8 cellular contexts compared by ENCODE assay signal in the genomic region with DNA sequence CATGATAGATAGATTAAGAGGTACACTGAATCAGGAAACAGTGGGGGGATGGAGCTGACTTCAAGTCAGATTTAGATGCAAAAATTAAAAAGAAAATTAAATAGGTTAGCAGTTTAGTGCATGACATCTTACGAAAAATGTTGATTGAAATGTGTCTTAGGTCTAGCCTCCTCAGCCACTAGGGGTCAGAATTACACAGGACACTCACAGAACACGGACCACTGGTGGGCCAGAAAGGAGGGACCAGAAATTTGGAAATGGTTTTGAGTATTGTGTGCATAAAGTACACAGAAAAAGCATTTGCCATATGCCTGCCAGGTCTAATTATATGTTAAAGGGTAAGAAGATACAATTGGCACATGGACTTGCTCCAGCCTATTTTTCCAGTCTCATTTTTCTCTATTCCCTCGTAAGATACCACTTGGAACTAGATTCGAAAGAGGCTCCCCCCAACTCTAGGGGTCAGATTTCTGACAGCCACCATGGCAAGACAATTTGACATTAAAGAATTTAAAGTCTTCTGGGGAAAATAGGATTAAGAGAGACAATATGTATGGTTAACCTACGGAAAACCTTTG.
A peak's percentile ranks its signal among the peaks of the same experiment; 100 is the strongest.
DNase-seq lines count a peak whose midpoint lies in the region; ATAC-seq and TF ChIP-seq lines count a peak whose summit lies in the region.

No MANE protein-coding gene starts in this region.

- no peak overlapping the region for H3K4me3 ChIP-seq in left ventricle myocardium inferior

- no peaks in the 10 kb centered on the region for H3K4me1 Mint-ChIP-seq in effector memory CD8-positive, alpha-beta T cell (ENCODE audit: low read depth in 2 of 2)

- DNase-seq in Ammon's horn (ENCODE audit: low spot score) (peak; percentile 54), NCI-H128 (lab: John Stamatoyannopoulos, UW; ENCODE audit: unreplicated experiment) (peak; percentile 55), UCSD-AML1 (lab: John Stamatoyannopoulos, UW; ENCODE audit: unreplicated experiment) (peak; percentile 17), left ventricle myocardium inferior (no peak), smooth muscle cell of the brain vasculature (ENCODE audit: low read depth, low spot score) (peak; percentile 41)
- DNase-seq in stimulated activated CD4-positive, alpha-beta T cell treated with anti-CD3 and anti-CD28 coated beads, Interleukin-4, amount 100 ng/mL, for 1 hour, result no peak
- no peak for DNase-seq in effector memory CD8-positive, alpha-beta T cell

- intact Hi-C loops in left ventricle myocardium inferior (cut with micrococcal nuclease), result no loop called here

- H3K9me3 Mint-ChIP-seq in effector memory CD8-positive, alpha-beta T cell, result no peaks in the 10 kb centered on the region

- peak; percentile 75 for TF ChIP-seq CTCF in left ventricle myocardium inferior (IDR thresholded peaks at IDR 0.05; ENCODE audit: borderline replicate concordance)

- H3K9me3 ChIP-seq in left ventricle myocardium inferior (replicated peaks), result no peaks in the 10 kb centered on the region

- peaks cover 0 to 5% of the 10 kb centered on the region in 2 donors for H3K27me3 Mint-ChIP-seq in effector memory CD8-positive, alpha-beta T cell

- H3K27ac Mint-ChIP-seq in effector memory CD8-positive, alpha-beta T cell, result no peak overlapping the region

- H3K27ac ChIP-seq in left ventricle myocardium inferior (replicated peaks), result no peak overlapping the region

- no peaks in the 10 kb centered on the region for H3K36me3 ChIP-seq in left ventricle myocardium inferior

- no peaks in the 10 kb centered on the region for H3K36me3 Mint-ChIP-seq in effector memory CD8-positive, alpha-beta T cell (ENCODE audit: insufficient read depth)

- H3K4me1 ChIP-seq in left ventricle myocardium inferior, result no peaks in the 10 kb centered on the region

- no peak overlapping the region for H3K4me3 Mint-ChIP-seq in effector memory CD8-positive, alpha-beta T cell

- peak; percentile 74 for ATAC-seq in GM19035 (IDR thresholded peaks at IDR 0.05; ENCODE audit: unreplicated experiment)
- no peak for ATAC-seq in effector memory CD8-positive, alpha-beta T cell (replicated peaks)

- H3K27me3 ChIP-seq in left ventricle myocardium inferior (ENCODE audit: low read depth), result peaks cover 5% of the 10 kb centered on the region

Comparison
In these comparisons a context has a peak if more than half of its experiments do, and no peak if none do; other contexts are left out.
1. DNase-seq: peak in Ammon's horn (single experiment), NCI-H128 (single experiment), UCSD-AML1 (single experiment) and smooth muscle cell of the brain vasculature (single experiment); none in left ventricle myocardium inferior (single experiment), stimulated activated CD4-positive, alpha-beta T cell treated with anti-CD3 and anti-CD28 coated beads, Interleukin-4, amount 100 ng/mL, for 1 hour (single experiment) and effector memory CD8-positive, alpha-beta T cell (0 of 3).